Comparison of ENCODE assay signal across 1 cellular context in the genomic region with DNA sequence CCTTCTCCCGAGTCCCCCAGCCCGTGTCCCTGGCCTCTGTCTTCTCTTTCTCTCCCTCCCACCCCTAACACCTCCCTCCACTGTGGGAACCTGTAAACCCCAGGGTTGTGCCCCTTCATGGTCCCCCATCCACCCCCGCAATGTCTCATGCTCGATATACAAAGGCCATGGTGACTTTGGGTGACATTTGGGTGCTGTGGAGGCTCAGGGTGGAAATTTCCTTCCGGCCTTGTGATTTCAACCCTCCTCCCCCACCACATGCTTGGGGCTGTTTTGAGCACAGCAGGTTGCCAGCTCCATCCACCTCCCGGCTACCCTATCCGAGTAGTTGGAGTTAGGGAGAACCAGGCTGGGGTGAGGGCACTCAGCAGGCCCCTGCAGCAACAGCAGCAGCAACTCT.
TF ChIP-seq lines count a peak whose summit lies in the region.

No MANE protein-coding gene starts in this region.

TF ChIP-seq in GM12878, 131 proteins besides CTCF, POLR2A, EP300 and RAD21 (continued from another document):
- TF ChIP-seq, protein P1, sequence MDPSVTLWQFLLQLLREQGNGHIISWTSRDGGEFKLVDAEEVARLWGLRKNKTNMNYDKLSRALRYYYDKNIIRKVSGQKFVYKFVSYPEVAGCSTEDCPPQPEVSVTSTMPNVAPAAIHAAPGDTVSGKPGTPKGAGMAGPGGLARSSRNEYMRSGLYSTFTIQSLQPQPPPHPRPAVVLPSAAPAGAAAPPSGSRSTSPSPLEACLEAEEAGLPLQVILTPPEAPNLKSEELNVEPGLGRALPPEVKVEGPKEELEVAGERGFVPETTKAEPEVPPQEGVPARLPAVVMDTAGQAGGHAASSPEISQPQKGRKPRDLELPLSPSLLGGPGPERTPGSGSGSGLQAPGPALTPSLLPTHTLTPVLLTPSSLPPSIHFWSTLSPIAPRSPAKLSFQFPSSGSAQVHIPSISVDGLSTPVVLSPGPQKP (IDR thresholded peaks at IDR 0.05; ENCODE audit: low read depth, low read length), result no peak
- peak; percentile 70; the same call in 1 of the 2 replicates for TF ChIP-seq IKZF1 (conservative IDR thresholded peaks at IDR 0.05)
- TF ChIP-seq POU2F2 (IDR thresholded peaks at IDR 0.05; ENCODE audit: borderline replicate concordance, low read depth, low read length), result peak; percentile 90; the same call in 1 of the 3 replicates
- TF ChIP-seq MEF2B (IDR thresholded peaks at IDR 0.05; ENCODE audit: partially characterized antibody, poor library complexity, severe bottlenecking), result peak; percentile 61
- peak; percentile 73 for TF ChIP-seq NR2F1 (conservative IDR thresholded peaks at IDR 0.05)
- peak; percentile 55; the same call in 1 of the 2 replicates for TF ChIP-seq CHD2 (IDR thresholded peaks at IDR 0.05; ENCODE audit: borderline replicate concordance, low read depth, low read length)
- TF ChIP-seq CREB1 (IDR thresholded peaks at IDR 0.05; ENCODE audit: low read depth), result 0 out of 2 replicates have a peak, but pooled peaks have one; percentile 17
- TF ChIP-seq EED (IDR thresholded peaks at IDR 0.05; ENCODE audit: low read depth), result 0 out of 2 replicates have a peak, but pooled peaks have one; percentile 22
- TF ChIP-seq ATF7 (IDR thresholded peaks at IDR 0.05; ENCODE audit: low read depth), result peak; percentile 56
- TF ChIP-seq, protein P2, sequence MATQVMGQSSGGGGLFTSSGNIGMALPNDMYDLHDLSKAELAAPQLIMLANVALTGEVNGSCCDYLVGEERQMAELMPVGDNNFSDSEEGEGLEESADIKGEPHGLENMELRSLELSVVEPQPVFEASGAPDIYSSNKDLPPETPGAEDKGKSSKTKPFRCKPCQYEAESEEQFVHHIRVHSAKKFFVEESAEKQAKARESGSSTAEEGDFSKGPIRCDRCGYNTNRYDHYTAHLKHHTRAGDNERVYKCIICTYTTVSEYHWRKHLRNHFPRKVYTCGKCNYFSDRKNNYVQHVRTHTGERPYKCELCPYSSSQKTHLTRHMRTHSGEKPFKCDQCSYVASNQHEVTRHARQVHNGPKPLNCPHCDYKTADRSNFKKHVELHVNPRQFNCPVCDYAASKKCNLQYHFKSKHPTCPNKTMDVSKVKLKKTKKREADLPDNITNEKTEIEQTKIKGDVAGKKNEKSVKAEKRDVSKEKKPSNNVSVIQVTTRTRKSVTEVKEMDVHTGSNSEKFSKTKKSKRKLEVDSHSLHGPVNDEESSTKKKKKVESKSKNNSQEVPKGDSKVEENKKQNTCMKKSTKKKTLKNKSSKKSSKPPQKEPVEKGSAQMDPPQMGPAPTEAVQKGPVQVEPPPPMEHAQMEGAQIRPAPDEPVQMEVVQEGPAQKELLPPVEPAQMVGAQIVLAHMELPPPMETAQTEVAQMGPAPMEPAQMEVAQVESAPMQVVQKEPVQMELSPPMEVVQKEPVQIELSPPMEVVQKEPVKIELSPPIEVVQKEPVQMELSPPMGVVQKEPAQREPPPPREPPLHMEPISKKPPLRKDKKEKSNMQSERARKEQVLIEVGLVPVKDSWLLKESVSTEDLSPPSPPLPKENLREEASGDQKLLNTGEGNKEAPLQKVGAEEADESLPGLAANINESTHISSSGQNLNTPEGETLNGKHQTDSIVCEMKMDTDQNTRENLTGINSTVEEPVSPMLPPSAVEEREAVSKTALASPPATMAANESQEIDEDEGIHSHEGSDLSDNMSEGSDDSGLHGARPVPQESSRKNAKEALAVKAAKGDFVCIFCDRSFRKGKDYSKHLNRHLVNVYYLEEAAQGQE (IDR thresholded peaks at IDR 0.05; ENCODE audit: low read depth, low read length), result no peak
- TF ChIP-seq MTA2 (IDR thresholded peaks at IDR 0.05; ENCODE audit: low read depth), result peak; percentile 72
- peak; percentile 77; the same call in 1 of the 2 replicates for TF ChIP-seq HDGF (IDR thresholded peaks at IDR 0.05)
- 0 out of 2 replicates have a peak, but pooled peaks have one; percentile 24 for TF ChIP-seq YY1 (IDR thresholded peaks at IDR 0.05; ENCODE audit: low read depth, low read length)
- no peak for TF ChIP-seq GABPA (IDR thresholded peaks at IDR 0.05; ENCODE audit: low read depth)
- TF ChIP-seq, protein P3, sequence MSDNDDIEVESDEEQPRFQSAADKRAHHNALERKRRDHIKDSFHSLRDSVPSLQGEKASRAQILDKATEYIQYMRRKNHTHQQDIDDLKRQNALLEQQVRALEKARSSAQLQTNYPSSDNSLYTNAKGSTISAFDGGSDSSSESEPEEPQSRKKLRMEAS (IDR thresholded peaks at IDR 0.05; ENCODE audit: low read depth, low read length), result no peak
- peak; percentile 45; the same call in 1 of the 2 replicates for TF ChIP-seq DPF2 (IDR thresholded peaks at IDR 0.05)
- TF ChIP-seq, protein P4, sequence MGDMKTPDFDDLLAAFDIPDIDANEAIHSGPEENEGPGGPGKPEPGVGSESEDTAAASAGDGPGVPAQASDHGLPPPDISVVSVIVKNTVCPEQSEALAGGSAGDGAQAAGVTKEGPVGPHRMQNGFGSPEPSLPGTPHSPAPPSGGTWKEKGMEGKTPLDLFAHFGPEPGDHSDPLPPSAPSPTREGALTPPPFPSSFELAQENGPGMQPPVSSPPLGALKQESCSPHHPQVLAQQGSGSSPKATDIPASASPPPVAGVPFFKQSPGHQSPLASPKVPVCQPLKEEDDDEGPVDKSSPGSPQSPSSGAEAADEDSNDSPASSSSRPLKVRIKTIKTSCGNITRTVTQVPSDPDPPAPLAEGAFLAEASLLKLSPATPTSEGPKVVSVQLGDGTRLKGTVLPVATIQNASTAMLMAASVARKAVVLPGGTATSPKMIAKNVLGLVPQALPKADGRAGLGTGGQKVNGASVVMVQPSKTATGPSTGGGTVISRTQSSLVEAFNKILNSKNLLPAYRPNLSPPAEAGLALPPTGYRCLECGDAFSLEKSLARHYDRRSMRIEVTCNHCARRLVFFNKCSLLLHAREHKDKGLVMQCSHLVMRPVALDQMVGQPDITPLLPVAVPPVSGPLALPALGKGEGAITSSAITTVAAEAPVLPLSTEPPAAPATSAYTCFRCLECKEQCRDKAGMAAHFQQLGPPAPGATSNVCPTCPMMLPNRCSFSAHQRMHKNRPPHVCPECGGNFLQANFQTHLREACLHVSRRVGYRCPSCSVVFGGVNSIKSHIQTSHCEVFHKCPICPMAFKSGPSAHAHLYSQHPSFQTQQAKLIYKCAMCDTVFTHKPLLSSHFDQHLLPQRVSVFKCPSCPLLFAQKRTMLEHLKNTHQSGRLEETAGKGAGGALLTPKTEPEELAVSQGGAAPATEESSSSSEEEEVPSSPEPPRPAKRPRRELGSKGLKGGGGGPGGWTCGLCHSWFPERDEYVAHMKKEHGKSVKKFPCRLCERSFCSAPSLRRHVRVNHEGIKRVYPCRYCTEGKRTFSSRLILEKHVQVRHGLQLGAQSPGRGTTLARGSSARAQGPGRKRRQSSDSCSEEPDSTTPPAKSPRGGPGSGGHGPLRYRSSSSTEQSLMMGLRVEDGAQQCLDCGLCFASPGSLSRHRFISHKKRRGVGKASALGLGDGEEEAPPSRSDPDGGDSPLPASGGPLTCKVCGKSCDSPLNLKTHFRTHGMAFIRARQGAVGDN (IDR thresholded peaks at IDR 0.05), result peak; percentile 56
- TF ChIP-seq ETV6 (conservative IDR thresholded peaks at IDR 0.05 in 1 of 2, IDR thresholded peaks at IDR 0.05 in 1 of 2; ENCODE audit: borderline replicate concordance in 1 of 2, low read depth in 1 of 2), result peak in 1 of 2 experiments; percentile 80; a peak in 2 of 4 replicates
- peak in 1 of 2 experiments; percentile 98; a peak in 2 of 3 replicates for TF ChIP-seq EGR1 (IDR thresholded peaks at IDR 0.05; ENCODE audit: borderline replicate concordance in 1 of 2, low read depth in 2 of 2, low read length in 2 of 2)
- TF ChIP-seq, protein P5, sequence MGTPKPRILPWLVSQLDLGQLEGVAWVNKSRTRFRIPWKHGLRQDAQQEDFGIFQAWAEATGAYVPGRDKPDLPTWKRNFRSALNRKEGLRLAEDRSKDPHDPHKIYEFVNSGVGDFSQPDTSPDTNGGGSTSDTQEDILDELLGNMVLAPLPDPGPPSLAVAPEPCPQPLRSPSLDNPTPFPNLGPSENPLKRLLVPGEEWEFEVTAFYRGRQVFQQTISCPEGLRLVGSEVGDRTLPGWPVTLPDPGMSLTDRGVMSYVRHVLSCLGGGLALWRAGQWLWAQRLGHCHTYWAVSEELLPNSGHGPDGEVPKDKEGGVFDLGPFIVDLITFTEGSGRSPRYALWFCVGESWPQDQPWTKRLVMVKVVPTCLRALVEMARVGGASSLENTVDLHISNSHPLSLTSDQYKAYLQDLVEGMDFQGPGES (IDR thresholded peaks at IDR 0.05), result no peak
- TF ChIP-seq IKZF2 (IDR thresholded peaks at IDR 0.05), result peak; percentile 46 to 53; a peak in 2 of 4 replicates
